ENCODE assay signal across 24 cellular contexts in the genomic region with DNA sequence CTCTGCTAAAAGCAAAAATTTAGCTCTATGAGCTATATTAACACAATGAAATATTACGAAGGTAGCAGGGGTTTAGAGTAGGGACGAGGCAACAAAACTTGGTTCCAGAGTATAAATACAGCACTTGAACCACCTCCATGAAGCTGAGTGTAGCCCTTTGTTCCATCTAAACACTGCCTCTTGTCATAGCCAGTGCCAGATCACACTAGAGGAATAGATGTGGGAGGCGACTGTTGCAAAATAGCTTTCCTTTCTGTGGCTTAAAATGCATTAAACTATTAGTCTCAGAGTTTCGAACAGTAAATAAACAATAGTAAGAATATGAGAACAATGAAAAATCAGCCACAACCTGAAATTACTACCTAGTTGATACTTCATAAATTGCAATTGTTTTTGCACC. TPM values are rescaled to one million over a fixed set of nuclear protein-coding genes. Genes with fewer than 3 reads are reported as not detected.
DNase-seq lines count a peak whose midpoint lies in the region; ATAC-seq and TF ChIP-seq lines count a peak whose summit lies in the region.
"Had no signal": no experiment of that assay in that cellular context is flagged by ENCODE, and none has a peak within 500 bp of the region (broad histone marks: within the 10 kb centered on the region; RNA-seq: fewer than 3 reads in every experiment).

No MANE protein-coding gene starts in this region.

- peak; percentile 35 for DNase-seq in EL
- no peak for DNase-seq in brain microvascular endothelial cell
- no peak for DNase-seq in left lobe of liver (ENCODE audit: low spot score)
- no peak for DNase-seq in smooth muscle cell (lab: John Stamatoyannopoulos, UW; ENCODE audit: unreplicated experiment)
- no peak for DNase-seq in HK-2 (ENCODE audit: unreplicated experiment)
- DNase-seq in activated gamma-delta T cell treated with Interleukin-2 at 50 U/mL for 16 hours = no peak
- no peak for DNase-seq in WERI-Rb-1
- DNase-seq: activated CD4-positive, CD25-positive, alpha-beta regulatory T cell treated with anti-CD3 and anti-CD28 coated beads, Interleukin-2, amount 50 U/mL, for 72 hours; activated CD8-positive, alpha-beta memory T cell treated with anti-CD3 and anti-CD28 coated beads for 24 hours; activated naive CD8-positive, alpha-beta T cell treated with anti-CD3 and anti-CD28 coated beads for 36 hours; CD8-positive, alpha-beta T cell; MG63; naive thymus-derived CD4-positive, alpha-beta T cell; NCI-H146; NCI-H69; ovary; stimulated activated CD4-positive, alpha-beta T cell treated with anti-CD3 and anti-CD28 coated beads, Interleukin-2, amount 100 ng/mL, for 24 hours; stimulated activated naive CD4-positive, alpha-beta T cell; transverse colon had no signal

- no peak overlapping the region for H3K9ac ChIP-seq in smooth muscle cell (ENCODE audit: low read depth)

- in situ Hi-C loops in brain microvascular endothelial cell (cut with HindIII; ENCODE audit: low pct_ligation_motif_present, low sequenced_read_pairs) = no loop called here

- TF ChIP-seq CTCF in brain microvascular endothelial cell (IDR thresholded peaks at IDR 0.05; ENCODE audit: low read depth, low read length, missing control alignments) (no peak), smooth muscle cell (IDR thresholded peaks at IDR 0.05; ENCODE audit: borderline replicate concordance, insufficient read depth, poor library complexity, severe bottlenecking) (no peak), WERI-Rb-1 (IDR thresholded peaks at IDR 0.05; ENCODE audit: low read depth, low read length) (no peak)

- H3K79me2 ChIP-seq in smooth muscle cell (ENCODE audit: low read depth) = no peaks in the 10 kb centered on the region

- peak; percentile 67 for ATAC-seq in left lobe of liver
- no peak for ATAC-seq in GM18505 (IDR thresholded peaks at IDR 0.05; ENCODE audit: unreplicated experiment)
- ATAC-seq: CD8-positive, alpha-beta T cell; HCT116; naive thymus-derived CD4-positive, alpha-beta T cell had no signal

- no peaks in the 10 kb centered on the region for H4K20me1 ChIP-seq in smooth muscle cell (ENCODE audit: low read depth)

- H3F3A ChIP-seq in smooth muscle cell (ENCODE audit: low read depth) = no peaks in the 10 kb centered on the region

- peaks cover 3% of the 10 kb centered on the region for H3K4me1 ChIP-seq in smooth muscle cell (ENCODE audit: low read depth)
- H3K4me1 ChIP-seq: transverse colon had no signal

- H3K4me3 ChIP-seq in brain microvascular endothelial cell (ENCODE audit: low read depth, low read length) (no peak overlapping the region), smooth muscle cell (no peak overlapping the region), WERI-Rb-1 (ENCODE audit: low read depth, low read length) (no peak overlapping the region)
- H3K4me3 ChIP-seq: coronary artery, MG63, ovary, transverse colon had no signal

- H3K27ac ChIP-seq in brain microvascular endothelial cell (peak overlapping the region; percentile 20), smooth muscle cell (ENCODE audit: low read depth) (no peak overlapping the region), WERI-Rb-1 (no peak overlapping the region)
- H3K27ac ChIP-seq: coronary artery, ovary, transverse colon had no signal

- WGBS in smooth muscle cell (ENCODE audit: low lambda C conversion rate) = 62% methylated on average over 4 of the region's 4 CpGs

- H3K27me3 ChIP-seq in brain microvascular endothelial cell (replicated peaks) (no peaks in the 10 kb centered on the region), smooth muscle cell (ENCODE audit: low read depth) (no peaks in the 10 kb centered on the region), WERI-Rb-1 (ENCODE audit: insufficient read depth, low read depth, severe bottlenecking) (peaks cover 2% of the 10 kb centered on the region)
- H3K27me3 ChIP-seq: MG63, ovary, transverse colon had no signal

- H3K9me3 ChIP-seq in smooth muscle cell (replicated peaks; ENCODE audit: low read depth) = no peaks in the 10 kb centered on the region
- H3K9me3 ChIP-seq in WERI-Rb-1 (ENCODE audit: severe bottlenecking) = no peaks in the 10 kb centered on the region
- H3K9me3 ChIP-seq: MG63, ovary, transverse colon had no signal

- H2AFZ ChIP-seq in smooth muscle cell (ENCODE audit: low read depth) = no peak overlapping the region

- TF ChIP-seq POLR2A in GM18505 (IDR thresholded peaks at IDR 0.05; ENCODE audit: borderline replicate concordance, extremely low read depth, insufficient read depth, insufficient read length) = no peak

- H3K4me2 ChIP-seq in smooth muscle cell = peak overlapping the region; percentile 24

- H3K36me3 ChIP-seq in brain microvascular endothelial cell (replicated peaks) (no peaks in the 10 kb centered on the region), smooth muscle cell (ENCODE audit: low read depth) (no peaks in the 10 kb centered on the region), WERI-Rb-1 (no peaks in the 10 kb centered on the region)
- H3K36me3 ChIP-seq: ovary, transverse colon had no signal

RNA-seq across cellular contexts. Expression of a gene that starts 29.8 kb away (rescaled TPM):
- 7.3 TPM for total RNA-seq in left lobe of liver
- 4.7 and 10.4 TPM in 2 replicates for total RNA-seq in smooth muscle cell
- 1.3 and 2.3 TPM in 2 replicates for polyA plus RNA-seq in smooth muscle cell
- total RNA-seq: activated naive CD8-positive, alpha-beta T cell treated with anti-CD3 and anti-CD28 coated beads for 36 hours; CD8-positive, alpha-beta T cell; naive thymus-derived CD4-positive, alpha-beta T cell had no signal
- polyA plus RNA-seq: IgD-negative memory B cell; keratinocyte; naive thymus-derived CD4-positive, alpha-beta T cell had no signal
